ENCODE assay signal across 20 cellular contexts in the genomic region with DNA sequence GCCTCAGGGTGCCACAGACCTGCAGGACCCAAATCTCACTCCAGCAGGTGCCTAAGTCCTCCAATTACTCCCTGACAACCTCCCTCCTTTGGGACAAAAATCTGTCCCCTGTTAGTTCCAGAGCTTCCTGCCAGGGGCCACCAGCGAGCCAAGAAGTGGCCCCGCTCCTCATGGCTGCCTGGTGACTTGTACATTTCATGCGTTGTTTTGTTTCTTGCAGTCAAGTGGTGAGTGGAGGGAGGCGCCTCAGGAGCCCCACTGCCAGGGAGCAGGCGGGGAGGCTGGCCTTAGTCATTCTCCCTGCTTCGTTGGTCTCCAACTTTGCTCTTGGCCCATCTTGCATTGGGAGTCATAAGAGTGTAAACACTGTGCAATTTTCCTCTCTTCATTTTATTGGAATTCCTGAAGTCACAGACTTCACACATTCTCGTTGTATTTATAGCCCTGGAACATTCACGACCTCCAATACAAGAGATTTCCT.
A peak's percentile ranks its signal among the peaks of the same experiment; 100 is the strongest.
DNase-seq lines count a peak whose midpoint lies in the region; ATAC-seq lines count a peak whose summit lies in the region.
"Had no signal": no experiment of that assay in that cellular context is flagged by ENCODE, and none has a peak within 500 bp of the region (broad histone marks: within the 10 kb centered on the region; RNA-seq: fewer than 3 reads in every experiment).

No MANE protein-coding gene starts in this region.

- H3K27ac ChIP-seq in epithelial cell of prostate = no peak overlapping the region
- H3K27ac ChIP-seq: left ventricle myocardium inferior, SJCRH30 had no signal

- H3K4me3 Mint-ChIP-seq in stimulated activated naive B cell treated with anti-CD40 and anti-IgM and Interleukin-4, amounts not matched to agents 10 μg/mL and 1 μg/mL and 100 μg/mL, for 72 hours = no peak overlapping the region
- H3K4me3 Mint-ChIP-seq: activated CD4-positive, alpha-beta T cell treated with anti-CD3 and anti-CD28 coated beads, Interleukin-2, amount 10 ng/mL, durations not matched to agents 24 days and 14 days; naive B cell had no signal

- no peaks in the 10 kb centered on the region for H3K36me3 Mint-ChIP-seq in stimulated activated naive B cell treated with anti-CD40 and anti-IgM and Interleukin-4, amounts not matched to agents 10 μg/mL and 1 μg/mL and 100 μg/mL, for 72 hours
- H3K36me3 Mint-ChIP-seq: activated naive CD4-positive, alpha-beta T cell treated with anti-CD3 and anti-CD28 coated beads, Interleukin-2, amount 50 U/mL, for 72 hours; naive B cell had no signal

- no peak for ATAC-seq in stimulated activated naive B cell treated with anti-CD40 and anti-IgM and Interleukin-4, amounts not matched to agents 10 μg/mL and 1 μg/mL and 100 μg/mL, for 72 hours (replicated peaks)
- ATAC-seq in GM18858 (IDR thresholded peaks at IDR 0.05; ENCODE audit: unreplicated experiment) = no peak
- ATAC-seq: activated naive CD4-positive, alpha-beta T cell treated with anti-CD3 and anti-CD28 coated beads, Interleukin-2, amount 50 U/mL, for 72 hours; GM12878; K562; stimulated activated naive CD8-positive, alpha-beta T cell treated with anti-CD3 and anti-CD28 coated beads, Interleukin-15, Interleukin-2, amounts not matched to agents 100 U/mL and 50 U/mL, for 24 hours had no signal

- peak overlapping the region; percentile 16 for H3K27ac Mint-ChIP-seq in stimulated activated naive B cell treated with anti-CD40 and anti-IgM and Interleukin-4, amounts not matched to agents 10 μg/mL and 1 μg/mL and 100 μg/mL, for 72 hours
- H3K27ac Mint-ChIP-seq: activated CD4-positive, alpha-beta T cell treated with anti-CD3 and anti-CD28 coated beads, Interleukin-2, amount 10 ng/mL, durations not matched to agents 24 days and 14 days; naive B cell had no signal

- in situ Hi-C loops in Caki2 (cut with HindIII; ENCODE audit: low pct_unique_long_range_greater_than_20kb, low sequenced_read_pairs) = no loop called here

- no peaks in the 10 kb centered on the region for H3K4me1 Mint-ChIP-seq in stimulated activated naive B cell treated with anti-CD40 and anti-IgM and Interleukin-4, amounts not matched to agents 10 μg/mL and 1 μg/mL and 100 μg/mL, for 72 hours
- H3K4me1 Mint-ChIP-seq: activated CD4-positive, alpha-beta T cell treated with anti-CD3 and anti-CD28 coated beads, Interleukin-2, amount 10 ng/mL, durations not matched to agents 24 days and 14 days; naive B cell had no signal

- H3K27me3 Mint-ChIP-seq in stimulated activated naive B cell treated with anti-CD40 and anti-IgM and Interleukin-4, amounts not matched to agents 10 μg/mL and 1 μg/mL and 100 μg/mL, for 72 hours = peaks cover 4 to 13% of the 10 kb centered on the region in 2 donors

- peak; percentile 91 for DNase-seq in Caki2 (ENCODE audit: low read depth)
- DNase-seq in HK-2 (ENCODE audit: unreplicated experiment) = peak; percentile 35
- DNase-seq in epithelial cell of prostate (ENCODE audit: low read depth, low spot score) = peak; percentile 26
- no peak for DNase-seq in stimulated activated naive B cell treated with anti-CD40 and anti-IgM and Interleukin-4, amounts not matched to agents 10 μg/mL and 1 μg/mL and 100 μg/mL, for 72 hours
- no peak for DNase-seq in activated gamma-delta T cell treated with Interleukin-2 at 50 U/mL for 16 hours
- no peak for DNase-seq in superior temporal gyrus (ENCODE audit: extremely low spot score)
- no peak for DNase-seq in germinal center (ENCODE audit: low spot score)
- DNase-seq: activated CD4-positive, alpha-beta T cell treated with anti-CD3 and anti-CD28 coated beads, Interleukin-2, amount 10 ng/mL, durations not matched to agents 24 days and 14 days; DMS53; left ventricle myocardium inferior; naive B cell; NCI-H226; SJCRH30; stimulated activated CD4-positive, alpha-beta T cell treated with anti-CD3 and anti-CD28 coated beads, Interleukin-12 subunit alpha, Interleukin-12 subunit beta, amount 100 ng/mL, for 4 hours; stimulated activated naive CD8-positive, alpha-beta T cell treated with anti-CD3 and anti-CD28 coated beads, Interleukin-15, Interleukin-2, amounts not matched to agents 100 U/mL and 50 U/mL, for 24 hours; T-helper 9 cell had no signal

- no peaks in the 10 kb centered on the region for H3K9me3 Mint-ChIP-seq in stimulated activated naive B cell treated with anti-CD40 and anti-IgM and Interleukin-4, amounts not matched to agents 10 μg/mL and 1 μg/mL and 100 μg/mL, for 72 hours
- H3K9me3 Mint-ChIP-seq: activated CD4-positive, alpha-beta T cell treated with anti-CD3 and anti-CD28 coated beads, Interleukin-2, amount 10 ng/mL, durations not matched to agents 24 days and 14 days; activated naive CD4-positive, alpha-beta T cell treated with anti-CD3 and anti-CD28 coated beads, Interleukin-2, amount 50 U/mL, for 72 hours; naive B cell had no signal

Comparison
In these comparisons a context has a peak if more than half of its experiments do, and no peak if none do; other contexts are left out.
1. DNase-seq: peak in Caki2 (single experiment), HK-2 (single experiment) and epithelial cell of prostate (single experiment); none in stimulated activated naive B cell treated with anti-CD40 and anti-IgM and Interleukin-4, amounts not matched to agents 10 μg/mL and 1 μg/mL and 100 μg/mL, for 72 hours (single experiment), activated gamma-delta T cell treated with Interleukin-2 at 50 U/mL for 16 hours (single experiment), superior temporal gyrus (single experiment) and germinal center (single experiment).